In the genomic region with DNA sequence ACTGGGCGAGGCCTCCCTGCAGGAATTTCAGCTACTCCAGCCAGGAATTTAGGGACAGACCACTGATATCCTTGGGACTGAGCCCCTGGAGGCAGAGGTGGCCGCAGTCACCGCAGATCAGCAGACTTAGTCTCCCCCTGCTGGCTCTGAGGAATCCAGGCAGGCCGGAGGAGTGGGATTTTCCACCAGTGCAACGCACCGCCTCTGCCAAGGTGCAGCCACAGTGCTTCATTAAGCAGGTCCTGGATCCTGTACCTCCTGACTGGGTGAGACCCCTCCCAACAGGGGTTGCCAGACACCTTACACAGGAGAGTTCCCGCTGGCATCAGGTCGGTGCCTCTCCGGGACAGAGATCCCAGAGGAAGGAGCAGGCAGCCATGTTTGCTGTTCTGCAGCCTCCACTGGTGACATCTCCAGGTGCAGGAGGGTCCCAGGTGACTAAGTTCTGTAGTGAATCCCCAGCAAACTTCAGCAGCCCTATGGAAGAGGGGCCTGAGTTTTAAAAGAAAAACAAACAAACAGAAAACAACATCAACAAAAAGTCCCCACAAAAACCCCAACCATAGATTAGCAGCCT, we compare ENCODE assay signal across 10 cellular contexts.
DNase-seq lines count a peak whose midpoint lies in the region; ATAC-seq, FAIRE-seq and TF ChIP-seq lines count a peak whose summit lies in the region.
"Had no signal": no experiment of that assay in that cellular context is flagged by ENCODE, and none has a peak within 500 bp of the region (broad histone marks: within the 10 kb centered on the region; RNA-seq: fewer than 3 reads in every experiment).

No MANE protein-coding gene starts in this region.

- no peaks in the 10 kb centered on the region for H4K20me1 ChIP-seq in HepG2 (ENCODE audit: insufficient read depth, low read length)

- WGBS in HepG2 (ENCODE audit: low lambda C conversion rate) = 4% methylated on average over 5 of the region's 9 CpGs
- 72% methylated on average over 3 of the region's 9 CpGs for WGBS in right lobe of liver (ENCODE audit: insufficient coverage, low coverage, low lambda C conversion rate, missing lambda C conversion rate)

- no peaks in the 10 kb centered on the region for H3K36me3 Mint-ChIP-seq in WTC11

- H3K27me3 ChIP-seq in HepG2 (ENCODE audit: control insufficient read depth in 1 of 2, insufficient read depth in 2 of 2, low read length in 2 of 2) = no peaks in the 10 kb centered on the region; a peak in 1 of 5 replicates
- no peaks in the 10 kb centered on the region for H3K27me3 ChIP-seq in right lobe of liver
- H3K27me3 ChIP-seq: tibial artery had no signal

- peaks cover 16% of the 10 kb centered on the region; the same call in 1 of the 2 replicates for H3K4me1 Mint-ChIP-seq in WTC11

- H3K4me3 Mint-ChIP-seq in WTC11 = no peak overlapping the region
- H3K4me3 Mint-ChIP-seq: T-helper 2 cell treated with Interferon-gamma antibody and Interleukin-4, amounts not matched to agents 5 μg/mL and 100 μg/mL, for 36 hours had no signal

- H3K27me3 Mint-ChIP-seq in WTC11 (ENCODE audit: low read depth) = peaks cover 51% of the 10 kb centered on the region

- intact Hi-C loops in HepG2 (cut with micrococcal nuclease; ENCODE audit: unreplicated experiment) (loop anchor here (1.0 to 10.0 kb wide), 4 partner anchors 349 to 1563 kb away; no protein-coding TSS in a partner anchor), right lobe of liver (cut with DNase I) (no loop called here)

- TF ChIP-seq EP300 in HepG2 (IDR thresholded peaks at IDR 0.05; ENCODE audit: low read depth in 2 of 2, low read length in 2 of 2) (peak in 1 of 2 experiments; percentile 33; a peak in 1 of 4 replicates), HepG2 (CRISPR knock-in tag; IDR thresholded peaks at IDR 0.05; ENCODE audit: borderline replicate concordance) (no peak)

- H3K9ac ChIP-seq in HepG2 (ENCODE audit: insufficient read depth, low read depth, low read length) = no peak overlapping the region

- H3K27ac ChIP-seq in HepG2 (ENCODE audit: extremely low read length, insufficient read depth, low read length) (no peak overlapping the region), right lobe of liver (no peak overlapping the region)
- H3K27ac ChIP-seq: tibial artery had no signal

- BruUV-seq in HepG2 (replicated peaks; lab: Mats Ljungman, UMichigan) = no TSS peak

- peak; percentile 51 for TF ChIP-seq RAD21 in HepG2 (CRISPR knock-in tag; IDR thresholded peaks at IDR 0.05)

- ATAC-seq in HepG2 (peak; percentile 100), right lobe of liver (no peak), WTC11 (peak; percentile 97), GM19463 (IDR thresholded peaks at IDR 0.05; ENCODE audit: unreplicated experiment) (no peak), GM18511 (IDR thresholded peaks at IDR 0.05; ENCODE audit: unreplicated experiment) (no peak)

- peak overlapping the region; percentile 86 for H2AFZ ChIP-seq in HepG2 (ENCODE audit: low read length)

- in situ Hi-C loops in HepG2 (cut with HindIII; ENCODE audit: extremely low pct_ligation_motif_present, low pct_unique_long_range_greater_than_20kb) = loop anchor here (10.0 kb wide), 2 partner anchors 801 to 1571 kb away; a partner anchor contains a TSS

- peak overlapping the region in 1 of 3 experiments; percentile 49; a peak in 2 of 6 replicates for H3K4me3 ChIP-seq in HepG2 (replicated peaks in 1 of 3; ENCODE audit: insufficient read depth in 1 of 3, low read depth in 2 of 3, low read length in 3 of 3)
- no peak overlapping the region for H3K4me3 ChIP-seq in right lobe of liver
- H3K4me3 ChIP-seq: tibial artery had no signal

- TF ChIP-seq CTCF in HepG2 (CRISPR knock-in tag; IDR thresholded peaks at IDR 0.05) (peak; percentile 88), right lobe of liver (IDR thresholded peaks at IDR 0.05) (no peak), WTC11 (IDR thresholded peaks at IDR 0.05) (peak; percentile 73)

- POLR2A ChIA-PET in HepG2 (lab: Yijun Ruan, JAX) = no interaction called here
- POLR2A ChIA-PET in WTC11 (lab: Charles Lee) = no interaction called here

- H3K9me3 ChIP-seq in HepG2 (ENCODE audit: low read length) (no peaks in the 10 kb centered on the region), right lobe of liver (no peaks in the 10 kb centered on the region)
- H3K9me3 ChIP-seq: tibial artery had no signal

- DNase-seq in HepG2 (ENCODE audit: low spot score) (peak; percentile 22), right lobe of liver (no peak), WTC11 (ENCODE audit: low spot score) (peak; percentile 81), iPS-NIHi11 (ENCODE audit: low spot score) (peak; percentile 70), NCI-H2171 treated with DMSO at 0.1 percent for 48 hours (lab: John Stamatoyannopoulos, UW) (no peak), NOMO-1 (lab: John Stamatoyannopoulos, UW; ENCODE audit: unreplicated experiment in 2 of 2) (no peak)
- DNase-seq: tibial artery had no signal

- peak overlapping the region; percentile 53 for H3K4me2 ChIP-seq in HepG2 (ENCODE audit: low read depth, low read length)

- H3K27ac Mint-ChIP-seq in WTC11 = no peak overlapping the region
- H3K27ac Mint-ChIP-seq: T-helper 2 cell treated with Interferon-gamma antibody and Interleukin-4, amounts not matched to agents 5 μg/mL and 100 μg/mL, for 36 hours had no signal

- H3K4me1 ChIP-seq in HepG2 (ENCODE audit: insufficient read depth, low read length) = no peaks in the 10 kb centered on the region
- no peaks in the 10 kb centered on the region for H3K4me1 ChIP-seq in right lobe of liver
- H3K4me1 ChIP-seq: tibial artery had no signal

- 0 out of 2 replicates have a peak, but pooled peaks cover 3% of the 10 kb centered on the region for H3K9me3 Mint-ChIP-seq in WTC11

- H3K79me2 ChIP-seq in HepG2 (ENCODE audit: insufficient read depth, low read length) = no peaks in the 10 kb centered on the region

- CTCF ChIA-PET in HepG2 (lab: Yijun Ruan, JAX; ENCODE audit: low intra/inter-chr PET ratio, low total read pairs) = interaction anchor here (1.3 to 2.0 kb wide), 2 partner anchors 797 to 1550 kb away, joined by 5 to 6 read pairs; no protein-coding TSS in a partner anchor
- CTCF ChIA-PET in WTC11 (lab: Charles Lee) = interaction anchor here (0.6 to 1.0 kb wide), 9 partner anchors 9 to 842 kb away, joined by 3 to 5 read pairs (median 3); no protein-coding TSS in a partner anchor

- H3K36me3 ChIP-seq in HepG2 (replicated peaks in 1 of 2; ENCODE audit: control insufficient read depth in 1 of 2, insufficient read depth in 2 of 2, low read length in 2 of 2) = no peaks in the 10 kb centered on the region
- no peaks in the 10 kb centered on the region for H3K36me3 ChIP-seq in right lobe of liver
- H3K36me3 ChIP-seq: tibial artery had no signal

- no peak for FAIRE-seq in HepG2 (lab: Jason Lieb, UNC)

- TF ChIP-seq POLR2A in HepG2 (IDR thresholded peaks at IDR 0.05; ENCODE audit: insufficient read depth in 1 of 2, low read depth in 2 of 2, low read length in 2 of 2) (no peak), right lobe of liver (IDR thresholded peaks at IDR 0.05) (no peak)

TF ChIP-seq in HepG2, 621 proteins besides CTCF, POLR2A, EP300 and RAD21 (continues in another document):
- TF ChIP-seq, protein P1, sequence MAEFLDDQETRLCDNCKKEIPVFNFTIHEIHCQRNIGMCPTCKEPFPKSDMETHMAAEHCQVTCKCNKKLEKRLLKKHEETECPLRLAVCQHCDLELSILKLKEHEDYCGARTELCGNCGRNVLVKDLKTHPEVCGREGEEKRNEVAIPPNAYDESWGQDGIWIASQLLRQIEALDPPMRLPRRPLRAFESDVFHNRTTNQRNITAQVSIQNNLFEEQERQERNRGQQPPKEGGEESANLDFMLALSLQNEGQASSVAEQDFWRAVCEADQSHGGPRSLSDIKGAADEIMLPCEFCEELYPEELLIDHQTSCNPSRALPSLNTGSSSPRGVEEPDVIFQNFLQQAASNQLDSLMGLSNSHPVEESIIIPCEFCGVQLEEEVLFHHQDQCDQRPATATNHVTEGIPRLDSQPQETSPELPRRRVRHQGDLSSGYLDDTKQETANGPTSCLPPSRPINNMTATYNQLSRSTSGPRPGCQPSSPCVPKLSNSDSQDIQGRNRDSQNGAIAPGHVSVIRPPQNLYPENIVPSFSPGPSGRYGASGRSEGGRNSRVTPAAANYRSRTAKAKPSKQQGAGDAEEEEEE (CRISPR knock-in tag; IDR thresholded peaks at IDR 0.05; ENCODE audit: borderline replicate concordance) = no peak
- TF ChIP-seq ZNF441 (CRISPR knock-in tag; IDR thresholded peaks at IDR 0.05; ENCODE audit: borderline replicate concordance) = no peak
- peak; percentile 68 for TF ChIP-seq XRCC5 (optimal IDR thresholded peaks at IDR 0.05; ENCODE audit: low read length)

TF ChIP-seq in WTC11, 78 proteins besides CTCF, POLR2A, EP300 and RAD21 (continues in another document):
- TF ChIP-seq TEAD1 (CRISPR knock-in tag; IDR thresholded peaks at IDR 0.05) (peak; percentile 47; the same call in 1 of the 2 replicates), ATF1 (CRISPR knock-in tag; IDR thresholded peaks at IDR 0.05) (no peak)
- TF ChIP-seq, protein P2, sequence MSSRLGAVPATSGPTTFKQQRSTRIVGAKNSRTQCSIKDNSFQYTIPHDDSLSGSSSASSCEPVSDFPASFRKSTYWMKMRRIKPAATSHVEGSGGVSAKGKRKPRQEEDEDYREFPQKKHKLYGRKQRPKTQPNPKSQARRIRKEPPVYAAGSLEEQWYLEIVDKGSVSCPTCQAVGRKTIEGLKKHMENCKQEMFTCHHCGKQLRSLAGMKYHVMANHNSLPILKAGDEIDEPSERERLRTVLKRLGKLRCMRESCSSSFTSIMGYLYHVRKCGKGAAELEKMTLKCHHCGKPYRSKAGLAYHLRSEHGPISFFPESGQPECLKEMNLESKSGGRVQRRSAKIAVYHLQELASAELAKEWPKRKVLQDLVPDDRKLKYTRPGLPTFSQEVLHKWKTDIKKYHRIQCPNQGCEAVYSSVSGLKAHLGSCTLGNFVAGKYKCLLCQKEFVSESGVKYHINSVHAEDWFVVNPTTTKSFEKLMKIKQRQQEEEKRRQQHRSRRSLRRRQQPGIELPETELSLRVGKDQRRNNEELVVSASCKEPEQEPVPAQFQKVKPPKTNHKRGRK (CRISPR knock-in tag; IDR thresholded peaks at IDR 0.05; ENCODE audit: borderline replicate concordance) = no peak
- TF ChIP-seq, protein P3, sequence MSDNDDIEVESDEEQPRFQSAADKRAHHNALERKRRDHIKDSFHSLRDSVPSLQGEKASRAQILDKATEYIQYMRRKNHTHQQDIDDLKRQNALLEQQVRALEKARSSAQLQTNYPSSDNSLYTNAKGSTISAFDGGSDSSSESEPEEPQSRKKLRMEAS (CRISPR knock-in tag; IDR thresholded peaks at IDR 0.05) = no peak

Comparison
In these comparisons a context has a peak if more than half of its experiments do, and no peak if none do; other contexts are left out.
1. ATAC-seq: peak in HepG2 (single experiment) and WTC11 (single experiment); none in right lobe of liver (0 of 4), GM19463 (single experiment) and GM18511 (single experiment).
2. DNase-seq: peak in HepG2 (single experiment), WTC11 (single experiment) and iPS-NIHi11 (single experiment); none in right lobe of liver (0 of 3), NCI-H2171 treated with DMSO at 0.1 percent for 48 hours (single experiment) and NOMO-1 (0 of 2).
3. CTCF ChIP-seq: peak in HepG2 (single experiment) and WTC11 (single experiment); none in right lobe of liver (0 of 4).